Comparison of ENCODE assay signal across 26 cellular contexts in genomic region chr10:102424145-102424544, GRCh38. TPM values are rescaled to one million over a fixed set of nuclear protein-coding genes. Genes with fewer than 3 reads are reported as not detected.
DNase-seq lines count a peak whose midpoint lies in the region; ATAC-seq and TF ChIP-seq lines count a peak whose summit lies in the region.
"Had no signal": no experiment of that assay in that cellular context is flagged by ENCODE, and none has a peak within 500 bp of the region (broad histone marks: within the 10 kb centered on the region; RNA-seq: fewer than 3 reads in every experiment).

No MANE protein-coding gene starts in this region.

- no peak for DNase-seq in natural killer cell
- DNase-seq in natural killer cell treated with Interleukin-12 subunit alpha and Interleukin-12 subunit beta and Interleukin-15 and Interleukin-18, amount 100 ng/mL, for 72 hours (ENCODE audit: low spot score), result no peak
- DNase-seq in T-helper 17 cell, result no peak
- no peak for DNase-seq in neural crest cell (ENCODE audit: low read depth, low spot score)
- DNase-seq in A172 (ENCODE audit: low spot score), result no peak
- no peak for DNase-seq in activated T-cell treated with anti-CD3 and anti-CD28 coated beads, Interleukin-2, amount 50 U/mL, for 1 hour
- DNase-seq: DMS153, DND-41, KBM-7, MV-4-11, NCI-H1105, NCI-H1436 treated with DMSO at 0.1 percent for 48 hours, NCI-H187 treated with DMSO at 0.1 percent for 48 hours, NCI-H2171 treated with DMSO at 0.1 percent for 48 hours, NCI-H345, NCI-H524, NCI-H774, PC-3, SJCRH30 had no signal

- no peaks in the 10 kb centered on the region for H3K9me3 ChIP-seq in T-helper 17 cell (ENCODE audit: control insufficient read depth, low read length, poor library complexity, severe bottlenecking)
- H3K9me3 ChIP-seq: SJCRH30 had no signal

- no peak overlapping the region for H3K27ac Mint-ChIP-seq in natural killer cell
- no peak overlapping the region for H3K27ac Mint-ChIP-seq in natural killer cell treated with Interleukin-12 subunit alpha and Interleukin-12 subunit beta and Interleukin-15 and Interleukin-18, amount 100 ng/mL, for 72 hours
- no peak overlapping the region for H3K27ac Mint-ChIP-seq in T-helper 17 cell
- H3K27ac Mint-ChIP-seq in neural crest cell (ENCODE audit: unreplicated experiment), result no peak overlapping the region

- no peak for TF ChIP-seq CTCF in natural killer cell (IDR thresholded peaks at IDR 0.05)
- no peak for TF ChIP-seq CTCF in neural crest cell (conservative IDR thresholded peaks at IDR 0.05)

- H3K9me3 Mint-ChIP-seq in natural killer cell (no peaks in the 10 kb centered on the region), neural crest cell (no peaks in the 10 kb centered on the region)
- no peaks in the 10 kb centered on the region for H3K9me3 Mint-ChIP-seq in natural killer cell treated with Interleukin-12 subunit alpha and Interleukin-12 subunit beta and Interleukin-15 and Interleukin-18, amount 100 ng/mL, for 72 hours

- H3K36me3 Mint-ChIP-seq in natural killer cell (no peaks in the 10 kb centered on the region), T-helper 17 cell (ENCODE audit: low read depth) (peaks cover 6% of the 10 kb centered on the region), neural crest cell (ENCODE audit: low read depth) (peaks cover 2% of the 10 kb centered on the region)
- H3K36me3 Mint-ChIP-seq in natural killer cell treated with Interleukin-12 subunit alpha and Interleukin-12 subunit beta and Interleukin-15 and Interleukin-18, amount 100 ng/mL, for 72 hours, result no peaks in the 10 kb centered on the region

- intact Hi-C loops in natural killer cell (cut with micrococcal nuclease), result no loop called here

- H3K4me1 Mint-ChIP-seq in natural killer cell (peaks cover 23 to 35% of the 10 kb centered on the region in 2 donors), T-helper 17 cell (peaks cover 29% of the 10 kb centered on the region), neural crest cell (peaks cover 68% of the 10 kb centered on the region)
- peaks cover 30 to 32% of the 10 kb centered on the region in 2 donors for H3K4me1 Mint-ChIP-seq in natural killer cell treated with Interleukin-12 subunit alpha and Interleukin-12 subunit beta and Interleukin-15 and Interleukin-18, amount 100 ng/mL, for 72 hours (ENCODE audit: low read depth in 2 of 2)

- ATAC-seq in natural killer cell (no peak), T-helper 17 cell (no peak), HG03460 (IDR thresholded peaks at IDR 0.05; ENCODE audit: unreplicated experiment) (no peak)
- no peak for ATAC-seq in natural killer cell treated with Interleukin-12 subunit alpha and Interleukin-12 subunit beta and Interleukin-15 and Interleukin-18, amount 100 ng/mL, for 72 hours
- ATAC-seq: HepG2, PC-3, Right ventricle myocardium inferior, SK-N-SH treated with all-trans-retinoic acid at 6 μM for 48 hours had no signal

- H3K4me3 Mint-ChIP-seq in natural killer cell (peak overlapping the region; percentile 55), T-helper 17 cell (peak overlapping the region; percentile 36), neural crest cell (peak overlapping the region; percentile 77)
- H3K4me3 Mint-ChIP-seq in natural killer cell treated with Interleukin-12 subunit alpha and Interleukin-12 subunit beta and Interleukin-15 and Interleukin-18, amount 100 ng/mL, for 72 hours, result no peak overlapping the region

- no peaks in the 10 kb centered on the region for H3K27me3 Mint-ChIP-seq in natural killer cell (ENCODE audit: low read depth in 2 of 2)
- no peaks in the 10 kb centered on the region for H3K27me3 Mint-ChIP-seq in natural killer cell treated with Interleukin-12 subunit alpha and Interleukin-12 subunit beta and Interleukin-15 and Interleukin-18, amount 100 ng/mL, for 72 hours
- H3K27me3 Mint-ChIP-seq in T-helper 17 cell, result no peaks in the 10 kb centered on the region
- H3K27me3 Mint-ChIP-seq in neural crest cell (ENCODE audit: low read depth), result peaks cover 10% of the 10 kb centered on the region

RNA-seq across cellular contexts. Expression of gene FBXL15, which starts 3.5 kb away (rescaled TPM):
- 10 to 100 TPM; 15.2 to 17.4 (median 15.5) TPM for total RNA-seq in natural killer cell
- 10 to 100 TPM; 22.0 to 23.7 TPM for total RNA-seq in natural killer cell treated with Interleukin-12 subunit alpha and Interleukin-12 subunit beta and Interleukin-15 and Interleukin-18, amount 100 ng/mL, for 72 hours
- total RNA-seq in T-helper 17 cell, result 10 to 100 TPM in 1 of 2 donors, 1 to 10 TPM in 1; 9.9 to 14.2 TPM
- 24.8 and 25.6 TPM in 2 replicates for total RNA-seq in neural crest cell
- total RNA-seq in A172 (2014; rRNA removed; shearing (Covaris generic)), result 14.6 and 20.0 TPM in 2 replicates

RNA-seq across cellular contexts. Expression of gene PSD, which starts 5.6 kb away (rescaled TPM):
- total RNA-seq in natural killer cell (1 to 10 TPM; 1.9 to 2.4 (median 2.1) TPM), T-helper 17 cell (1 to 10 TPM; 2.9 to 5.1 TPM), neural crest cell (36.1 and 37.4 TPM in 2 replicates)
- 1 to 10 TPM; 2.3 to 7.6 TPM for total RNA-seq in natural killer cell treated with Interleukin-12 subunit alpha and Interleukin-12 subunit beta and Interleukin-15 and Interleukin-18, amount 100 ng/mL, for 72 hours
- 0.07 TPM in 1 of 2 replicates, not detected in the other for total RNA-seq in A172 (2014; rRNA removed; shearing (Covaris generic))
- total RNA-seq: HT1080 had no signal

RNA-seq across cellular contexts. Expression of gene CUEDC2, which starts 8.2 kb away (rescaled TPM):
- total RNA-seq in natural killer cell (10 to 100 TPM; 35.0 to 43.0 (median 37.7) TPM), T-helper 17 cell (10 to 100 TPM; 27.4 to 30.7 TPM), neural crest cell (118 and 121 TPM in 2 replicates)
- total RNA-seq in natural killer cell treated with Interleukin-12 subunit alpha and Interleukin-12 subunit beta and Interleukin-15 and Interleukin-18, amount 100 ng/mL, for 72 hours, result 10 to 100 TPM; 39.8 to 58.5 TPM
- 121 and 123 TPM in 2 replicates for total RNA-seq in A172 (2014; rRNA removed; shearing (Covaris generic))

RNA-seq across cellular contexts. Expression of gene C10orf95, which starts 27.2 kb away (rescaled TPM):
- total RNA-seq in natural killer cell (under 1 TPM; 0.25 to 0.41 (median 0.35) TPM), T-helper 17 cell (under 1 TPM in 1 of 2 donors, not detected in 1; 0.50 TPM), neural crest cell (0.21 and 0.27 TPM in 2 replicates)
- total RNA-seq in natural killer cell treated with Interleukin-12 subunit alpha and Interleukin-12 subunit beta and Interleukin-15 and Interleukin-18, amount 100 ng/mL, for 72 hours, result under 1 TPM in 1 of 2 donors, not detected in 1; 0.98 TPM
- total RNA-seq in A172 (2014; rRNA removed; shearing (Covaris generic)), result not detected in 2 replicates
- total RNA-seq: A673, H4, Right ventricle myocardium inferior had no signal

RNA-seq across cellular contexts. Expression of gene NFKB2, which starts 28.6 kb away (rescaled TPM):
- total RNA-seq in natural killer cell (100 to 1,000 TPM; 201 to 264 (median 246) TPM), T-helper 17 cell (100 to 1,000 TPM; 364 to 390 TPM), neural crest cell (22.9 and 26.1 TPM in 2 replicates)
- 100 to 1,000 TPM; 370 to 522 TPM for total RNA-seq in natural killer cell treated with Interleukin-12 subunit alpha and Interleukin-12 subunit beta and Interleukin-15 and Interleukin-18, amount 100 ng/mL, for 72 hours
- 60.9 and 63.0 TPM in 2 replicates for total RNA-seq in A172 (2014; rRNA removed; shearing (Covaris generic))
